ENCODE assay signal across 8 cellular contexts in genomic region chr11:125871391-125872137, GRCh38. TPM values are rescaled to one million over a fixed set of nuclear protein-coding genes. Genes with fewer than 3 reads are reported as not detected.
DNase-seq lines count a peak whose midpoint lies in the region; ATAC-seq and TF ChIP-seq lines count a peak whose summit lies in the region.

No MANE protein-coding gene starts in this region.

- ATAC-seq in activated naive CD8-positive, alpha-beta T cell treated with anti-CD3 and anti-CD28 coated beads, Interleukin-2, amount 50 U/mL, for 24 hours, result no peak
- ATAC-seq in omental fat pad (ENCODE audit: low FRiP score), result no peak
- ATAC-seq in HG02588 (IDR thresholded peaks at IDR 0.05; ENCODE audit: unreplicated experiment), result no peak

- peak; percentile 25 for DNase-seq in activated naive CD8-positive, alpha-beta T cell treated with anti-CD3 and anti-CD28 coated beads, Interleukin-2, amount 50 U/mL, for 24 hours
- DNase-seq in activated naive CD8-positive, alpha-beta T cell treated with anti-CD3 and anti-CD28 coated beads for 36 hours, result no peak
- DNase-seq in coronary artery (ENCODE audit: low spot score), result no peak
- DNase-seq in omental fat pad (ENCODE audit: low spot score), result peak; percentile 24
- no peak for DNase-seq in A172 (ENCODE audit: low spot score)
- no peak for DNase-seq in NCI-H2029 treated with DMSO at 0.1 percent for 48 hours (lab: John Stamatoyannopoulos, UW)

- H3K4me3 Mint-ChIP-seq in activated naive CD8-positive, alpha-beta T cell treated with anti-CD3 and anti-CD28 coated beads, Interleukin-2, amount 50 U/mL, for 24 hours, result no peak overlapping the region
- H3K4me3 Mint-ChIP-seq in activated naive CD8-positive, alpha-beta T cell treated with anti-CD3 and anti-CD28 coated beads for 36 hours, result no peak overlapping the region

- no peak overlapping the region for H2AFZ ChIP-seq in OCI-LY3 (ENCODE audit: low read depth, low read length)

- H3K9me3 Mint-ChIP-seq in activated naive CD8-positive, alpha-beta T cell treated with anti-CD3 and anti-CD28 coated beads, Interleukin-2, amount 50 U/mL, for 24 hours, result peaks cover 6% of the 10 kb centered on the region
- H3K9me3 Mint-ChIP-seq in activated naive CD8-positive, alpha-beta T cell treated with anti-CD3 and anti-CD28 coated beads for 36 hours, result peaks cover 3% of the 10 kb centered on the region

- H3K27me3 Mint-ChIP-seq in activated naive CD8-positive, alpha-beta T cell treated with anti-CD3 and anti-CD28 coated beads, Interleukin-2, amount 50 U/mL, for 24 hours, result peaks cover 7% of the 10 kb centered on the region
- peaks cover 14% of the 10 kb centered on the region for H3K27me3 Mint-ChIP-seq in activated naive CD8-positive, alpha-beta T cell treated with anti-CD3 and anti-CD28 coated beads for 36 hours

- H3K4me1 ChIP-seq in OCI-LY3 (ENCODE audit: low read length), result peaks cover 9% of the 10 kb centered on the region; the same call in 1 of the 2 replicates

- H4K20me1 ChIP-seq in OCI-LY3 (ENCODE audit: insufficient read depth, low read length), result no peaks in the 10 kb centered on the region

- H3K27me3 ChIP-seq in OCI-LY3 (ENCODE audit: low read depth, low read length), result no peaks in the 10 kb centered on the region

- H3K4me3 ChIP-seq in OCI-LY3 (ENCODE audit: low read length), result no peak overlapping the region
- no peak overlapping the region for H3K4me3 ChIP-seq in coronary artery

- H3K27ac ChIP-seq in OCI-LY3 (ENCODE audit: low read length) (peak overlapping the region; percentile 61), coronary artery (no peak overlapping the region)

- H3K4me1 Mint-ChIP-seq in activated naive CD8-positive, alpha-beta T cell treated with anti-CD3 and anti-CD28 coated beads, Interleukin-2, amount 50 U/mL, for 24 hours, result no peaks in the 10 kb centered on the region
- H3K4me1 Mint-ChIP-seq in activated naive CD8-positive, alpha-beta T cell treated with anti-CD3 and anti-CD28 coated beads for 36 hours, result no peaks in the 10 kb centered on the region

- TF ChIP-seq CTCF in OCI-LY3 (IDR thresholded peaks at IDR 0.05; ENCODE audit: low read depth, low read length) (peak; percentile 17; the same call in 1 of the 2 replicates), coronary artery (IDR thresholded peaks at IDR 0.05) (peak; percentile 30), omental fat pad (IDR thresholded peaks at IDR 0.05) (no peak)

- H3K9ac ChIP-seq in OCI-LY3 (ENCODE audit: low read length), result no peak overlapping the region

- H3K27ac Mint-ChIP-seq in activated naive CD8-positive, alpha-beta T cell treated with anti-CD3 and anti-CD28 coated beads, Interleukin-2, amount 50 U/mL, for 24 hours, result no peak overlapping the region
- no peak overlapping the region for H3K27ac Mint-ChIP-seq in activated naive CD8-positive, alpha-beta T cell treated with anti-CD3 and anti-CD28 coated beads for 36 hours

- no peak overlapping the region for H3K4me2 ChIP-seq in OCI-LY3 (ENCODE audit: low read length)

- H3K79me2 ChIP-seq in OCI-LY3 (ENCODE audit: low read length), result no peaks in the 10 kb centered on the region

- H3K9me3 ChIP-seq in OCI-LY3 (ENCODE audit: insufficient read depth, low read length), result peaks cover 13% of the 10 kb centered on the region

- H3K36me3 Mint-ChIP-seq in activated naive CD8-positive, alpha-beta T cell treated with anti-CD3 and anti-CD28 coated beads, Interleukin-2, amount 50 U/mL, for 24 hours (ENCODE audit: low read depth), result peaks cover 3% of the 10 kb centered on the region
- H3K36me3 Mint-ChIP-seq in activated naive CD8-positive, alpha-beta T cell treated with anti-CD3 and anti-CD28 coated beads for 36 hours, result no peaks in the 10 kb centered on the region

- peaks cover 7% of the 10 kb centered on the region for H3K36me3 ChIP-seq in OCI-LY3 (replicated peaks; ENCODE audit: low read depth, low read length)

RNA-seq across cellular contexts. Expression of gene HYLS1, which starts 15.9 kb away (rescaled TPM):
- total RNA-seq in activated naive CD8-positive, alpha-beta T cell treated with anti-CD3 and anti-CD28 coated beads for 36 hours, result 1 to 10 TPM; 8.0 to 8.1 TPM
- total RNA-seq in omental fat pad, result 1 to 10 TPM; 2.6 to 4.9 (median 3.0) TPM
- 9.7 and 12.5 TPM in 2 replicates for total RNA-seq in A172 (2014; rRNA removed; shearing (Covaris generic))

RNA-seq across cellular contexts. Expression of gene PUS3, which starts 31.4 kb away (rescaled TPM):
- 10 to 100 TPM; 16.1 to 23.3 TPM for total RNA-seq in activated naive CD8-positive, alpha-beta T cell treated with anti-CD3 and anti-CD28 coated beads for 36 hours
- total RNA-seq in omental fat pad, result 10 to 100 TPM in 2 of 4 donors, 1 to 10 TPM in 2; 7.3 to 12.2 (median 9.5) TPM
- total RNA-seq in A172 (2014; rRNA removed; shearing (Covaris generic)), result 9.5 and 14.0 TPM in 2 replicates

RNA-seq across cellular contexts. Expression of gene DDX25, which starts 32.7 kb away (rescaled TPM):
- under 1 TPM; 0.14 to 0.26 TPM for total RNA-seq in activated naive CD8-positive, alpha-beta T cell treated with anti-CD3 and anti-CD28 coated beads for 36 hours
- 1 to 10 TPM in 1 of 4 donors, under 1 TPM in 1, not detected in 2; 0.60 to 2.5 TPM for total RNA-seq in omental fat pad
- total RNA-seq in A172 (2014; rRNA removed; shearing (Covaris generic)), result not detected in 2 replicates

RNA-seq across cellular contexts. Expression of gene PATE4, which starts 38.4 kb away (rescaled TPM):
- total RNA-seq in activated naive CD8-positive, alpha-beta T cell treated with anti-CD3 and anti-CD28 coated beads for 36 hours, result not detected
- total RNA-seq in omental fat pad, result not detected
- total RNA-seq in A172 (2014; rRNA removed; shearing (Covaris generic)), result not detected in 2 replicates

Comparison
In these comparisons a context has a peak if more than half of its experiments do, and no peak if none do; other contexts are left out.
1. DNase-seq: peak in activated naive CD8-positive, alpha-beta T cell treated with anti-CD3 and anti-CD28 coated beads, Interleukin-2, amount 50 U/mL, for 24 hours (single experiment) and omental fat pad (single experiment); none in activated naive CD8-positive, alpha-beta T cell treated with anti-CD3 and anti-CD28 coated beads for 36 hours (single experiment), coronary artery (single experiment), A172 (single experiment) and NCI-H2029 treated with DMSO at 0.1 percent for 48 hours (single experiment).
2. CTCF ChIP-seq: peak in OCI-LY3 (single experiment) and coronary artery (single experiment); none in omental fat pad (0 of 3).